24 cellular contexts compared by ENCODE assay signal in the genomic region with DNA sequence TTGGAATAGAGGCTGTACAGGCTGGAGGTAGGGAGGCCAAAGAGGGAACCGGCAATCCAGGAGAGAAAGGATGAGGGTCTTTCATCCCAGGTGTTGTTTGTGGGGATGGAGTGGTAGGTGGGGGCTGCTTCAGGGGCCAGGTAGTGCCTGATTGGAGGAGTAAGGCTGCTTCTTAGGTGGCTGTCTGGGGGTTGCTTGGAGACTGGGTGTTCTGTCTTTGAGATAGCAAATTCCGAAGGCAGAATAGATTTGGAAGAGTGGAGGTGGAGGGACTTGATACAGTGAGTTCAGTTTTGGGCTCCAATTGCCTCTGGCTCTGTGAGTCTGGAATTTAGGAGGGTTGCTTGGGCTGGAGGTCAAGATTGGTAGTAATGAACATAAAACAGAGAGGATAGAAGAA. TPM values are rescaled to one million over a fixed set of nuclear protein-coding genes. Genes with fewer than 3 reads are reported as not detected.
DNase-seq lines count a peak whose midpoint lies in the region; ATAC-seq, FAIRE-seq and TF ChIP-seq lines count a peak whose summit lies in the region.
"Had no signal": no experiment of that assay in that cellular context is flagged by ENCODE, and none has a peak within 500 bp of the region (broad histone marks: within the 10 kb centered on the region; RNA-seq: fewer than 3 reads in every experiment).

No MANE protein-coding gene starts in this region.

- in situ Hi-C loops in G401 (cut with HindIII; ENCODE audit: low sequenced_read_pairs), result no loop called here

- TF ChIP-seq POLR2A in esophagus muscularis mucosa (IDR thresholded peaks at IDR 0.05; ENCODE audit: low read depth), result no peak
- TF ChIP-seq POLR2A in prostate gland (IDR thresholded peaks at IDR 0.05), result no peak

- ATAC-seq in T-helper 17 cell (no peak), GM18498 (IDR thresholded peaks at IDR 0.05; ENCODE audit: unreplicated experiment) (no peak)
- ATAC-seq: activated CD8-positive, alpha-beta memory T cell treated with anti-CD3 and anti-CD28 coated beads, Interleukin-2, amount 10 ng/mL, durations not matched to agents 7 days and 5 days had no signal

- peaks cover 4 to 66% (median 37%) of the 10 kb centered on the region in 4 donors for H3K36me3 ChIP-seq in esophagus muscularis mucosa
- peaks cover 0 to 4% of the 10 kb centered on the region in 2 donors for H3K36me3 ChIP-seq in prostate gland
- H3K36me3 ChIP-seq in kidney (ENCODE audit: control insufficient read depth in 1 of 2, insufficient read depth in 2 of 2, low read length in 2 of 2), result peaks cover 5 to 14% of the 10 kb centered on the region in 2 donors

- H3K4me3 ChIP-seq in esophagus muscularis mucosa (no peak overlapping the region), prostate gland (no peak overlapping the region), kidney (ENCODE audit: low read length in 2 of 2) (no peak overlapping the region)
- H3K4me3 ChIP-seq: smooth muscle cell, suprapubic skin had no signal

- 100% methylated on average over 2 of the region's 2 CpGs for WGBS in esophagus muscularis mucosa
- 62% methylated on average over 2 of the region's 2 CpGs for WGBS in prostate gland

- H3K9me3 ChIP-seq in T-helper 17 cell (ENCODE audit: control insufficient read depth, low read length, poor library complexity, severe bottlenecking), result no peaks in the 10 kb centered on the region
- no peaks in the 10 kb centered on the region for H3K9me3 ChIP-seq in esophagus muscularis mucosa
- no peaks in the 10 kb centered on the region for H3K9me3 ChIP-seq in prostate gland
- no peaks in the 10 kb centered on the region for H3K9me3 ChIP-seq in kidney (ENCODE audit: control insufficient read depth in 1 of 2, low read length in 2 of 2)
- H3K9me3 ChIP-seq: suprapubic skin had no signal

- H3K27ac Mint-ChIP-seq in T-helper 17 cell, result peak overlapping the region; percentile 21
- H3K27ac Mint-ChIP-seq: activated CD8-positive, alpha-beta memory T cell treated with anti-CD3 and anti-CD28 coated beads, Interleukin-2, amount 10 ng/mL, durations not matched to agents 7 days and 5 days; activated naive CD8-positive, alpha-beta T cell treated with anti-CD3 and anti-CD28 coated beads, Interleukin-2, amount 10 ng/mL, durations not matched to agents 7 days and 5 days; activated T-helper 2 cell treated with anti-CD3 and anti-CD28 coated beads, Interferon-gamma antibody, Interleukin-2, Interleukin-4, amounts not matched to agents 10 μg/mL and 5 μg/mL and 100 μg/mL, durations not matched to agents 14 hours and 24 hours and 36 hours; CD14-positive monocyte had no signal

- H3K4me1 ChIP-seq in esophagus muscularis mucosa (peaks cover 26 to 56% (median 51%) of the 10 kb centered on the region in 4 donors), prostate gland (replicated peaks) (peaks cover 18% of the 10 kb centered on the region), kidney (ENCODE audit: control insufficient read depth in 1 of 2, insufficient read depth in 1 of 2, low read depth in 1 of 2, low read length in 2 of 2) (peaks cover 13 to 16% of the 10 kb centered on the region in 2 donors)

- no peak overlapping the region for H3K4me3 Mint-ChIP-seq in T-helper 17 cell
- H3K4me3 Mint-ChIP-seq: activated CD8-positive, alpha-beta memory T cell treated with anti-CD3 and anti-CD28 coated beads, Interleukin-2, amount 10 ng/mL, durations not matched to agents 7 days and 5 days; activated naive CD8-positive, alpha-beta T cell treated with anti-CD3 and anti-CD28 coated beads, Interleukin-2, amount 10 ng/mL, durations not matched to agents 7 days and 5 days; CD14-positive monocyte had no signal

- H3K27me3 ChIP-seq in esophagus muscularis mucosa (no peaks in the 10 kb centered on the region), prostate gland (replicated peaks; ENCODE audit: insufficient read depth) (no peaks in the 10 kb centered on the region)
- H3K27me3 ChIP-seq: suprapubic skin had no signal

- no peak for TF ChIP-seq EP300 in esophagus muscularis mucosa (IDR thresholded peaks at IDR 0.05)

- FAIRE-seq in kidney (lab: Jason Lieb, UNC), result no peak
- FAIRE-seq: frontal cortex, G401.6 had no signal

- TF ChIP-seq CTCF in esophagus muscularis mucosa (IDR thresholded peaks at IDR 0.05), result no peak
- no peak for TF ChIP-seq CTCF in prostate gland (IDR thresholded peaks at IDR 0.05)
- TF ChIP-seq CTCF in kidney (IDR thresholded peaks at IDR 0.05; ENCODE audit: borderline replicate concordance, extremely low read depth, insufficient read depth), result no peak

- intact Hi-C loops in esophagus muscularis mucosa (cut with DNase I), result no loop called here
- intact Hi-C loops in prostate gland (cut with DNase I), result no loop called here
- intact Hi-C loops in kidney (cut with DNase I), result no loop called here

- H3K36me3 Mint-ChIP-seq in T-helper 17 cell (ENCODE audit: low read depth), result peaks cover 3% of the 10 kb centered on the region
- H3K36me3 Mint-ChIP-seq: activated CD8-positive, alpha-beta memory T cell treated with anti-CD3 and anti-CD28 coated beads, Interleukin-2, amount 10 ng/mL, durations not matched to agents 7 days and 5 days; activated naive CD8-positive, alpha-beta T cell treated with anti-CD3 and anti-CD28 coated beads, Interleukin-2, amount 10 ng/mL, durations not matched to agents 7 days and 5 days had no signal

- H3K4me1 Mint-ChIP-seq in T-helper 17 cell, result peaks cover 2% of the 10 kb centered on the region
- H3K4me1 Mint-ChIP-seq: activated CD8-positive, alpha-beta memory T cell treated with anti-CD3 and anti-CD28 coated beads, Interleukin-2, amount 10 ng/mL, durations not matched to agents 7 days and 5 days; activated naive CD8-positive, alpha-beta T cell treated with anti-CD3 and anti-CD28 coated beads, Interleukin-2, amount 10 ng/mL, durations not matched to agents 7 days and 5 days had no signal

- H3K27ac ChIP-seq in esophagus muscularis mucosa (replicated peaks in 1 of 4), result peak overlapping the region; percentile 9 to 64 (median 40)
- peak overlapping the region; percentile 98 to 100 for H3K27ac ChIP-seq in prostate gland
- H3K27ac ChIP-seq in kidney (ENCODE audit: low read depth in 2 of 2, low read length in 2 of 2), result no peak overlapping the region
- H3K27ac ChIP-seq: suprapubic skin had no signal

- peaks cover 60% of the 10 kb centered on the region for H3K27me3 Mint-ChIP-seq in T-helper 17 cell

- DNase-seq in G401 (ENCODE audit: low spot score) (peak; percentile 23), T-helper 17 cell (no peak), esophagus muscularis mucosa (ENCODE audit: extremely low spot score) (no peak), prostate gland (ENCODE audit: low spot score) (no peak), NCI-H1436 (lab: John Stamatoyannopoulos, UW) (no peak), kidney (no peak)
- DNase-seq in activated T-cell treated with anti-CD3 and anti-CD28 coated beads, Interleukin-2, amount 50 U/mL, for 1 hour, result no peak
- DNase-seq: activated CD4-positive, alpha-beta T cell treated with anti-CD3 and anti-CD28 coated beads for 48 hours; activated CD8-positive, alpha-beta memory T cell treated with anti-CD3 and anti-CD28 coated beads, Interleukin-2, amount 10 ng/mL, durations not matched to agents 7 days and 5 days; activated naive CD8-positive, alpha-beta T cell treated with anti-CD3 and anti-CD28 coated beads, Interleukin-2, amount 10 ng/mL, durations not matched to agents 7 days and 5 days; DMS 273 treated with DMSO at 0.1 percent for 48 hours; left cardiac atrium; midbrain; NCI-H774; OCI-M1; SHP77; T-helper 1 cell had no signal

- no peak overlapping the region for H3K9ac ChIP-seq in kidney (ENCODE audit: low read length in 2 of 2)

RNA-seq across cellular contexts. Expression of a gene that starts 5.9 kb away (rescaled TPM):
- 19.5 and 21.9 TPM in 2 replicates for total RNA-seq in G401 (2014; rRNA removed; shearing (Covaris generic))
- total RNA-seq in T-helper 17 cell (10 to 100 TPM; 12.9 to 17.7 TPM), esophagus muscularis mucosa (100 to 1,000 TPM in 1 of 4 donors, 10 to 100 TPM in 3; 62.3 to 121 (median 64.7) TPM), prostate gland (100 to 1,000 TPM; 231 to 299 TPM), kidney (76.3 TPM)
- 5.7 TPM for polyA plus RNA-seq in kidney (ENCODE audit: insufficient read depth, low read depth, low replicate concordance)

Comparison
In these comparisons a context has a peak if more than half of its experiments do, and no peak if none do; other contexts are left out.
1. H3K27ac ChIP-seq: peak in esophagus muscularis mucosa (4 of 4) and prostate gland (2 of 2); none in kidney (0 of 2).